Comparison of ENCODE assay signal across 9 cellular contexts in the genomic region with DNA sequence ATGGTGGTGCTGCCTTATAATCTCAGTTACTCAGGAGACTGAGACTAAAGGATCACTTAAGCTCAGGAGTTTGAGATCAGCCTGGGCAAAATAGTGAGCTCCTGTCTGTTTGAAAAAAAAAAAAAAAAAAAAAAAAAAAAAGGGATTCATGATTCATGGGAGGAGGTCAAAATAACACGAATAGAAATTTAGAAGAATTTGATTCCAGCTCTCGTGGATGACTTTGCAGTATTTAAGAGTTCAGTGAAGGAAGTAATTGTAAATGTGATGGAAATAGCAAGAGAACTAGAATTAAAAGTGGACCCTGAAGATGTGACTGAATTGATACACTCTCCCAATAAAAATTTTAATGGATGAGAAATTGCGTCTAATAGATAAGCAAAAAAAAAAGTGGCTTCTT. TPM values are rescaled to one million over a fixed set of nuclear protein-coding genes. Genes with fewer than 3 reads are reported as not detected.
"Had no signal": no experiment of that assay in that cellular context is flagged by ENCODE, and none has a peak within 500 bp of the region (broad histone marks: within the 10 kb centered on the region; RNA-seq: fewer than 3 reads in every experiment).

No MANE protein-coding gene starts in this region.

- DNase-seq: H9, HCEC 1CT, HFFc6, KG1 had no signal

- ATAC-seq: GM23338 had no signal

- H2AFZ ChIP-seq: GM23338 had no signal

- H3K4me2 ChIP-seq: GM23338 had no signal

- H3K4me3 ChIP-seq: GM23338 had no signal

- H3K27ac ChIP-seq: HL-60 had no signal

- FAIRE-seq: H1, H54 had no signal

RNA-seq across cellular contexts. Expression of a gene that starts 15.8 kb away (rescaled TPM):
- polyA plus RNA-seq: IgD-negative memory B cell had no signal
